In the genomic region with DNA sequence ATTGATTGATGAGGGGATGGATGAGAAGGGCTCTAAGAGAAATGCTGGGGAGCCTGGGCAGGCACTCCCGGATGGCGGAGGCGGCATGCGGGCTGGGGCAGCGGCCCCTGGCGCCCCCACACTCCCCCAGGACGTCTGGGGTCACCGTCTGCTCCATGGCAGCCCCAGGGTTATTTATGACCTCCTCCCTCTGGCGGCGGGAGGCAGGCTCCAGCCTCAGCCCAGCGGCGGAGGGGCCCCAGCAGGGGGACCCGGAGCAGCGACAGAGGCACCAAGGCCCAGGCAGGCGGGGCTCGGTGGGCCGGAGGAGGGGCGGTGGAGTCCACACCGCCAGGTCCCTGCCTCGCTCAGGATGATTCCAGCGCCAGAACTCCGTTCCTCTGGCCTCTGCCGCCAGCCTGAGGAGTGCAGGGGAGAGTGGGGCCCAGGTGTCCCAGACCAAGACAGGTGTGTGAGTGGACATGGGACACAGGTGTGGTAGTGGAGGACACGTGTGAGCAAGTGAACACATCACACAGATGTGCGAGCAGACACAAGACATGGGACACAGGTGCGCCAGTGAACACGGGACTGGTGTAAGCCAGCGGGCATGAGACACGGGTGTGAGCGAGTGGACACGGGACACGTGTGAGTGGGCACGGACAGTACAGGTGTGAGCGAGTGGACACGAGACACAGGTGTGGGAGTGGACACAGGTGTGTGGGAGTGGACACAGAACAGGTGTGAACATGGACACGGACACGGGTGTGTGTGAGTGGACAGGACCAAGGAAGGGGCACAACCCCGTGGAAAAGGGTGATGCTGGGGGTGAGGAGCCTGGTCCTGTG, we compare ENCODE assay signal across 9 cellular contexts. TPM values are rescaled to one million over a fixed set of nuclear protein-coding genes. Genes with fewer than 3 reads are reported as not detected.
A peak's percentile ranks its signal among the peaks of the same experiment; 100 is the strongest.
DNase-seq lines count a peak whose midpoint lies in the region; ATAC-seq and TF ChIP-seq lines count a peak whose summit lies in the region.
"Had no signal": no experiment of that assay in that cellular context is flagged by ENCODE, and none has a peak within 500 bp of the region (broad histone marks: within the 10 kb centered on the region; RNA-seq: fewer than 3 reads in every experiment).

No MANE protein-coding gene starts in this region.

- peak; percentile 44 for TF ChIP-seq CTCF in epithelial cell of esophagus (IDR thresholded peaks at IDR 0.05; ENCODE audit: insufficient read depth, low read depth, low read length, missing control alignments)

- DNase-seq in activated T-cell treated with anti-CD3 and anti-CD28 coated beads, Interleukin-2, amount 50 U/mL, for 1 hour = peak; percentile 58
- DNase-seq in activated T-cell treated with anti-CD3 and anti-CD28 coated beads for 4 hours (no peak), NAMALWA (ENCODE audit: low spot score) (peak; percentile 87), SW 1271 (lab: John Stamatoyannopoulos, UW) (peak; percentile 30), epithelial cell of esophagus (ENCODE audit: low read depth) (peak; percentile 72), mucosa of gallbladder (ENCODE audit: low spot score) (peak; percentile 54), A172 (ENCODE audit: low spot score) (no peak)

- no peak overlapping the region for H3K4me3 ChIP-seq in epithelial cell of esophagus (ENCODE audit: low read length)

- ATAC-seq in HG03565 (IDR thresholded peaks at IDR 0.05; ENCODE audit: unreplicated experiment) = no peak

RNA-seq across cellular contexts. Expression of a gene that starts 2.5 kb away (rescaled TPM):
- total RNA-seq in mucosa of gallbladder = 15.0 TPM
- 37.0 and 62.7 TPM in 2 replicates for total RNA-seq in A172 (2014; rRNA removed; shearing (Covaris generic))

RNA-seq across cellular contexts. Expression of a gene that starts 37.8 kb away (rescaled TPM):
- 54.1 TPM for total RNA-seq in mucosa of gallbladder
- 68.7 and 72.8 TPM in 2 replicates for total RNA-seq in A172 (2014; rRNA removed; shearing (Covaris generic))

RNA-seq across cellular contexts. Expression of a gene that starts 39.2 kb away (rescaled TPM):
- total RNA-seq in mucosa of gallbladder = 22.5 TPM
- 2.9 and 8.0 TPM in 2 replicates for total RNA-seq in A172 (2014; rRNA removed; shearing (Covaris generic))

RNA-seq across cellular contexts. Expression of a gene that starts 45.1 kb away (rescaled TPM):
- 1.8 TPM for total RNA-seq in mucosa of gallbladder
- total RNA-seq in A172 (2014; rRNA removed; shearing (Covaris generic)) = 0.62 and 0.93 TPM in 2 replicates
- total RNA-seq: temporal lobe had no signal

Comparison
In these comparisons a context has a peak if more than half of its experiments do, and no peak if none do; other contexts are left out.
1. DNase-seq: peak in activated T-cell treated with anti-CD3 and anti-CD28 coated beads, Interleukin-2, amount 50 U/mL, for 1 hour (single experiment), NAMALWA (single experiment), SW 1271 (2 of 2), epithelial cell of esophagus (single experiment) and mucosa of gallbladder (single experiment); none in activated T-cell treated with anti-CD3 and anti-CD28 coated beads for 4 hours (single experiment) and A172 (single experiment).